ENCODE assay signal across 20 cellular contexts in the genomic region with DNA sequence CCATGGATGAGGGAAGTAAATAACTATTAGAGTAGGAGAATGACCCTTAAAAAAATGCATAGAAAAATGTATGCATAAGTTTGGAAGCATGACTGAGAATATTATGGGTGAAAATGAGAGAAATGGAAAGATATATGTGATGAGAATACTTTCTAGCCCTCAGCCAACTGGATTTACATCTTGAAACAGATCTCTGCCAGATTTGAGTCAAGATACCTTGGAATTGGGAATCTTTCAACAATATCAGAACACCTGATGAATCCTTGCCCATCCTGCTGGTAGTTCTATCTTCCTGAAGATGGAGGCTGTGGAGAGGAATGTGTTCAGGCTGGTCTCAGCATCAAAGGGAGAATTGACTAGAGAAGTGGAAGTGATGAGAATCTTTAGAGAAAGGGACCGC. TPM values are rescaled to one million over a fixed set of nuclear protein-coding genes. Genes with fewer than 3 reads are reported as not detected.
DNase-seq lines count a peak whose midpoint lies in the region; ATAC-seq and TF ChIP-seq lines count a peak whose summit lies in the region.
"Had no signal": no experiment of that assay in that cellular context is flagged by ENCODE, and none has a peak within 500 bp of the region (broad histone marks: within the 10 kb centered on the region; RNA-seq: fewer than 3 reads in every experiment).

No MANE protein-coding gene starts in this region.

- H3K36me3 Mint-ChIP-seq in activated naive CD4-positive, alpha-beta T cell treated with anti-CD3 and anti-CD28 coated beads, Interleukin-2, amount 50 U/mL, for 24 hours = peaks cover 42% of the 10 kb centered on the region
- peaks cover 42 to 69% of the 10 kb centered on the region in 2 donors for H3K36me3 Mint-ChIP-seq in activated naive CD4-positive, alpha-beta T cell treated with anti-CD3 and anti-CD28 coated beads, Interleukin-2, amount 50 U/mL, for 72 hours
- H3K36me3 Mint-ChIP-seq in endothelial cell (ENCODE audit: low read depth, unreplicated experiment) = peaks cover 35% of the 10 kb centered on the region
- peaks cover 70 to 84% of the 10 kb centered on the region in 2 donors for H3K36me3 Mint-ChIP-seq in stimulated activated naive B cell treated with anti-CD40 and anti-IgM and Interleukin-4, amounts not matched to agents 10 μg/mL and 1 μg/mL and 100 μg/mL, for 72 hours

- peaks cover 80% of the 10 kb centered on the region for H3K4me1 Mint-ChIP-seq in activated naive CD4-positive, alpha-beta T cell treated with anti-CD3 and anti-CD28 coated beads, Interleukin-2, amount 50 U/mL, for 24 hours
- H3K4me1 Mint-ChIP-seq in endothelial cell (ENCODE audit: unreplicated experiment) = peaks cover 33% of the 10 kb centered on the region
- H3K4me1 Mint-ChIP-seq in stimulated activated naive B cell treated with anti-CD40 and anti-IgM and Interleukin-4, amounts not matched to agents 10 μg/mL and 1 μg/mL and 100 μg/mL, for 72 hours = peaks cover 66 to 90% of the 10 kb centered on the region in 2 donors

- DNase-seq in activated naive CD4-positive, alpha-beta T cell treated with anti-CD3 and anti-CD28 coated beads, Interleukin-2, amount 50 U/mL, for 72 hours (ENCODE audit: low spot score in 2 of 2) = no peak
- DNase-seq in RWPE2 (ENCODE audit: low spot score) (no peak), endothelial cell (ENCODE audit: low spot score) (no peak), cerebellar cortex (ENCODE audit: low spot score) (no peak), NCI-H146 (lab: John Stamatoyannopoulos, UW) (no peak), HPDE6-E6E7 (ENCODE audit: extremely low spot score) (no peak)
- no peak for DNase-seq in stimulated activated naive B cell treated with anti-CD40 and anti-IgM and Interleukin-4, amounts not matched to agents 10 μg/mL and 1 μg/mL and 100 μg/mL, for 72 hours
- DNase-seq: DMS79; MV-4-11; NCI-H1417; NCI-H2029; NCI-H2171; NCI-H446 treated with DMSO at 0.1 percent for 48 hours; NK-92 treated with Interleukin-12 subunit alpha and Interleukin-12 subunit beta, amount 100 ng/mL, for 24 hours; OCI-M1; RPMI8226 had no signal

- peaks cover 36% of the 10 kb centered on the region for H3K36me3 ChIP-seq in RWPE2 (ENCODE audit: low read depth)

- no peaks in the 10 kb centered on the region for H3K27me3 Mint-ChIP-seq in activated naive CD4-positive, alpha-beta T cell treated with anti-CD3 and anti-CD28 coated beads, Interleukin-2, amount 50 U/mL, for 24 hours
- H3K27me3 Mint-ChIP-seq in endothelial cell (ENCODE audit: unreplicated experiment) = peaks cover 15% of the 10 kb centered on the region
- H3K27me3 Mint-ChIP-seq in stimulated activated naive B cell treated with anti-CD40 and anti-IgM and Interleukin-4, amounts not matched to agents 10 μg/mL and 1 μg/mL and 100 μg/mL, for 72 hours = no peaks in the 10 kb centered on the region

- H3K4me1 ChIP-seq in RWPE2 (ENCODE audit: insufficient read depth, poor library complexity, severe bottlenecking) = peaks cover 53% of the 10 kb centered on the region

- H3K9me3 Mint-ChIP-seq in activated naive CD4-positive, alpha-beta T cell treated with anti-CD3 and anti-CD28 coated beads, Interleukin-2, amount 50 U/mL, for 24 hours = peaks cover 4% of the 10 kb centered on the region
- H3K9me3 Mint-ChIP-seq in activated naive CD4-positive, alpha-beta T cell treated with anti-CD3 and anti-CD28 coated beads, Interleukin-2, amount 50 U/mL, for 72 hours = peaks cover 0 to 11% of the 10 kb centered on the region in 2 donors
- no peaks in the 10 kb centered on the region for H3K9me3 Mint-ChIP-seq in endothelial cell (ENCODE audit: unreplicated experiment)
- peaks cover 4 to 11% of the 10 kb centered on the region in 2 donors for H3K9me3 Mint-ChIP-seq in stimulated activated naive B cell treated with anti-CD40 and anti-IgM and Interleukin-4, amounts not matched to agents 10 μg/mL and 1 μg/mL and 100 μg/mL, for 72 hours
- H3K9me3 Mint-ChIP-seq: GM23338 had no signal

- peak overlapping the region; percentile 63 for H3K27ac ChIP-seq in RWPE2 (ENCODE audit: poor library complexity, severe bottlenecking)
- H3K27ac ChIP-seq: C4-2B had no signal

- TF ChIP-seq CTCF in RWPE2 (IDR thresholded peaks at IDR 0.05; ENCODE audit: poor library complexity, severe bottlenecking) (no peak), endothelial cell (IDR thresholded peaks at IDR 0.05; ENCODE audit: unreplicated experiment) (no peak)

- H3K4me3 ChIP-seq in RWPE2 (ENCODE audit: severe bottlenecking) = no peak overlapping the region
- H3K4me3 ChIP-seq: GM23338 had no signal

- H3K9me3 ChIP-seq in RWPE2 (ENCODE audit: severe bottlenecking) = no peaks in the 10 kb centered on the region

- peak overlapping the region; percentile 73 for H3K27ac Mint-ChIP-seq in activated naive CD4-positive, alpha-beta T cell treated with anti-CD3 and anti-CD28 coated beads, Interleukin-2, amount 50 U/mL, for 24 hours
- peak overlapping the region in 1 of 2 donors; percentile 16 for H3K27ac Mint-ChIP-seq in activated naive CD4-positive, alpha-beta T cell treated with anti-CD3 and anti-CD28 coated beads, Interleukin-2, amount 50 U/mL, for 72 hours
- no peak overlapping the region for H3K27ac Mint-ChIP-seq in endothelial cell (ENCODE audit: unreplicated experiment)
- H3K27ac Mint-ChIP-seq in stimulated activated naive B cell treated with anti-CD40 and anti-IgM and Interleukin-4, amounts not matched to agents 10 μg/mL and 1 μg/mL and 100 μg/mL, for 72 hours = peak overlapping the region; percentile 11
- H3K27ac Mint-ChIP-seq: GM23338 had no signal

- H3K27me3 ChIP-seq in RWPE2 (ENCODE audit: insufficient read depth, poor library complexity, severe bottlenecking) = no peaks in the 10 kb centered on the region

- peak overlapping the region; percentile 92 for H3K4me3 Mint-ChIP-seq in activated naive CD4-positive, alpha-beta T cell treated with anti-CD3 and anti-CD28 coated beads, Interleukin-2, amount 50 U/mL, for 24 hours
- peak overlapping the region; percentile 60 for H3K4me3 Mint-ChIP-seq in endothelial cell (ENCODE audit: unreplicated experiment)
- H3K4me3 Mint-ChIP-seq in stimulated activated naive B cell treated with anti-CD40 and anti-IgM and Interleukin-4, amounts not matched to agents 10 μg/mL and 1 μg/mL and 100 μg/mL, for 72 hours = no peak overlapping the region
- H3K4me3 Mint-ChIP-seq: GM23338 had no signal

- no peak for ATAC-seq in activated naive CD4-positive, alpha-beta T cell treated with anti-CD3 and anti-CD28 coated beads, Interleukin-2, amount 50 U/mL, for 72 hours
- no peak for ATAC-seq in RWPE2 (ENCODE audit: low read depth)
- ATAC-seq in stimulated activated naive B cell treated with anti-CD40 and anti-IgM and Interleukin-4, amounts not matched to agents 10 μg/mL and 1 μg/mL and 100 μg/mL, for 72 hours (replicated peaks) = no peak
- ATAC-seq: GM23338, HCT116 had no signal

RNA-seq across cellular contexts. Expression of gene TET3, which starts 5.8 kb away (rescaled TPM):
- total RNA-seq in activated naive CD4-positive, alpha-beta T cell treated with anti-CD3 and anti-CD28 coated beads, Interleukin-2, amount 50 U/mL, for 72 hours = 10 to 100 TPM; 15.9 to 24.7 TPM
- 23.0 TPM for total RNA-seq in endothelial cell (ENCODE audit: unreplicated experiment)

Comparison
In these comparisons a context has a peak if more than half of its experiments do, and no peak if none do; other contexts are left out.
1. H3K4me3 Mint-ChIP-seq: peak in activated naive CD4-positive, alpha-beta T cell treated with anti-CD3 and anti-CD28 coated beads, Interleukin-2, amount 50 U/mL, for 24 hours (single experiment) and endothelial cell (single experiment); none in stimulated activated naive B cell treated with anti-CD40 and anti-IgM and Interleukin-4, amounts not matched to agents 10 μg/mL and 1 μg/mL and 100 μg/mL, for 72 hours (0 of 2).